In the genomic region with DNA sequence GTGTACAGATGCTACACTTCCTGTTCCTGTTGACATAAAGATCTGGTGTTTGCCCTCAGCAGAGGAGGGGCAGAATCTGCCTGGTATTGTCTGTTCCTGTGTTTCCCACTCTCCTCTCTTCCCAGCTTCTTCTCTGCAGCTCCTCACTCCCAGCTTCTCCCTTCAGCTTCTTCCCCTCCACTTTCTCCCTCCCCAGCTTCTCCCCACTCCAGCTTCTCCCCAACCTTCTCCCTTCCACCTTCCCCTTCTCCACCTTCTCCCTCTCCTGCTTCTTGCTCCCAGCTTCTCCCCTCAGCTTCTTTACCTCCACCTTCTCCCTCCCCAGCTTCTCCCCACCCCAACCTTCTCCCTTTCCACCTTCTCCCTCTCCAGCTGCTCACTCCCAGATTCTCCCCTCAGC, we compare ENCODE assay signal across 23 cellular contexts.
DNase-seq lines count a peak whose midpoint lies in the region; ATAC-seq, FAIRE-seq and TF ChIP-seq lines count a peak whose summit lies in the region.
"Had no signal": no experiment of that assay in that cellular context is flagged by ENCODE, and none has a peak within 500 bp of the region (broad histone marks: within the 10 kb centered on the region; RNA-seq: fewer than 3 reads in every experiment).

No MANE protein-coding gene starts in this region.

- BruUV-seq in HepG2 (replicated peaks; lab: Mats Ljungman, UMichigan): no TSS peak

- H3K4me3 ChIP-seq in HepG2 (replicated peaks in 1 of 3; ENCODE audit: insufficient read depth in 1 of 3, low read depth in 2 of 3, low read length in 3 of 3): no peak overlapping the region
- H3K4me3 ChIP-seq in vagina: no peak overlapping the region
- H3K4me3 ChIP-seq: A549; BLaER1 treated with 17β-estradiol and CSF1 and Interleukin-3, amounts not matched to agents 10 nM and 100 nM; GM23338 had no signal

- POLR2A ChIA-PET in HepG2 (lab: Yijun Ruan, JAX): no interaction called here

- H3K4me2 ChIP-seq in HepG2 (ENCODE audit: low read depth, low read length): no peak overlapping the region
- H3K4me2 ChIP-seq: A549, GM23338 had no signal

- H3K79me2 ChIP-seq in HepG2 (ENCODE audit: insufficient read depth, low read length): no peaks in the 10 kb centered on the region

- no peak overlapping the region for H2AFZ ChIP-seq in HepG2 (ENCODE audit: low read length)
- H2AFZ ChIP-seq: GM23338 had no signal

- TF ChIP-seq CTCF in HepG2 (CRISPR knock-in tag; IDR thresholded peaks at IDR 0.05): no peak
- no peak for TF ChIP-seq CTCF in vagina (IDR thresholded peaks at IDR 0.05)

- H3K27ac ChIP-seq in HepG2 (ENCODE audit: extremely low read length, insufficient read depth, low read length) (no peak overlapping the region), vagina (no peak overlapping the region)
- H3K27ac ChIP-seq: A549; BLaER1 treated with 17β-estradiol and CSF1 and Interleukin-3, amounts not matched to agents 10 nM and 100 nM had no signal

- no peaks in the 10 kb centered on the region for H4K20me1 ChIP-seq in HepG2 (ENCODE audit: insufficient read depth, low read length)
- H4K20me1 ChIP-seq: BLaER1 treated with 17β-estradiol and CSF1 and Interleukin-3, amounts not matched to agents 10 nM and 100 nM had no signal

- no peak for ATAC-seq in HepG2
- ATAC-seq in HG02840 (IDR thresholded peaks at IDR 0.05; ENCODE audit: low FRiP score, unreplicated experiment): no peak
- ATAC-seq: A549, GM23338, HCT116 had no signal

- H3K9me3 ChIP-seq in HepG2 (ENCODE audit: low read length): no peaks in the 10 kb centered on the region
- H3K9me3 ChIP-seq in vagina: no peaks in the 10 kb centered on the region
- H3K9me3 ChIP-seq: A549; BLaER1 treated with 17β-estradiol and CSF1 and Interleukin-3, amounts not matched to agents 10 nM and 100 nM had no signal

- intact Hi-C loops in HepG2 (cut with micrococcal nuclease; ENCODE audit: unreplicated experiment) (no loop called here), vagina (cut with DNase I) (no loop called here)

- CTCF ChIA-PET in HepG2 (lab: Yijun Ruan, JAX; ENCODE audit: low intra/inter-chr PET ratio, low total read pairs): no interaction called here

- in situ Hi-C loops in HepG2 (cut with HindIII; ENCODE audit: extremely low pct_ligation_motif_present, low pct_unique_long_range_greater_than_20kb) (no loop called here), G401 (cut with HindIII; ENCODE audit: low sequenced_read_pairs) (no loop called here)

- TF ChIP-seq POLR2A in HepG2 (IDR thresholded peaks at IDR 0.05; ENCODE audit: insufficient read depth in 1 of 2, low read depth in 2 of 2, low read length in 2 of 2) (no peak), vagina (IDR thresholded peaks at IDR 0.05) (no peak)

- DNase-seq in NCI-H2171 treated with DMSO at 0.1 percent for 48 hours (lab: John Stamatoyannopoulos, UW) (peak; percentile 33), NCI-H2171 (lab: John Stamatoyannopoulos, UW) (no peak), ecto neural progenitor cell (ENCODE audit: low spot score) (peak; percentile 10), HepG2 (ENCODE audit: low spot score) (no peak), vagina (ENCODE audit: extremely low spot score in 2 of 2) (peak; percentile 37 to 52), G401 (ENCODE audit: low spot score) (no peak)
- no peak for DNase-seq in activated effector memory CD4-positive, alpha-beta T cell treated with anti-CD3 and anti-CD28 coated beads, Interleukin-2, amount 50 U/mL, for 16 hours
- DNase-seq: 8988T; ACHN; AML-193; BE2C; Calu3; CD4-positive, alpha-beta memory T cell; COR-L47; DMS79; H9; HFFc6 had no signal

- no peak overlapping the region for H3K9ac ChIP-seq in HepG2 (ENCODE audit: insufficient read depth, low read depth, low read length)

- no peaks in the 10 kb centered on the region for H3K4me1 ChIP-seq in HepG2 (ENCODE audit: insufficient read depth, low read length)
- H3K4me1 ChIP-seq in vagina: no peaks in the 10 kb centered on the region
- H3K4me1 ChIP-seq: A549, BE2C had no signal

- TF ChIP-seq EP300 in HepG2 (IDR thresholded peaks at IDR 0.05; ENCODE audit: low read depth in 2 of 2, low read length in 2 of 2): no peak
- TF ChIP-seq EP300 in HepG2 (CRISPR knock-in tag; IDR thresholded peaks at IDR 0.05; ENCODE audit: borderline replicate concordance): no peak

- no peaks in the 10 kb centered on the region; a peak in 1 of 5 replicates for H3K27me3 ChIP-seq in HepG2 (ENCODE audit: control insufficient read depth in 1 of 2, insufficient read depth in 2 of 2, low read length in 2 of 2)
- no peaks in the 10 kb centered on the region for H3K27me3 ChIP-seq in vagina
- H3K27me3 ChIP-seq: BE2C; BLaER1 treated with 17β-estradiol and CSF1 and Interleukin-3, amounts not matched to agents 10 nM and 100 nM had no signal

- no peak for TF ChIP-seq RAD21 in HepG2 (CRISPR knock-in tag; IDR thresholded peaks at IDR 0.05)

- no peak for FAIRE-seq in HepG2 (lab: Jason Lieb, UNC)
- FAIRE-seq: A549, GM12892 had no signal

- no peaks in the 10 kb centered on the region for H3K36me3 ChIP-seq in HepG2 (replicated peaks in 1 of 2; ENCODE audit: control insufficient read depth in 1 of 2, insufficient read depth in 2 of 2, low read length in 2 of 2)
- H3K36me3 ChIP-seq in vagina: no peaks in the 10 kb centered on the region
- H3K36me3 ChIP-seq: BE2C; BLaER1 treated with 17β-estradiol and CSF1 and Interleukin-3, amounts not matched to agents 10 nM and 100 nM had no signal

TF ChIP-seq in HepG2, 621 proteins besides CTCF, POLR2A, EP300 and RAD21:
- TF ChIP-seq, protein P1, sequence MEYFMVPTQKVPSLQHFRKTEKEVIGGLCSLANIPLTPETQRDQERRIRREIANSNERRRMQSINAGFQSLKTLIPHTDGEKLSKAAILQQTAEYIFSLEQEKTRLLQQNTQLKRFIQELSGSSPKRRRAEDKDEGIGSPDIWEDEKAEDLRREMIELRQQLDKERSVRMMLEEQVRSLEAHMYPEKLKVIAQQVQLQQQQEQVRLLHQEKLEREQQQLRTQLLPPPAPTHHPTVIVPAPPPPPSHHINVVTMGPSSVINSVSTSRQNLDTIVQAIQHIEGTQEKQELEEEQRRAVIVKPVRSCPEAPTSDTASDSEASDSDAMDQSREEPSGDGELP (IDR thresholded peaks at IDR 0.05; ENCODE audit: borderline replicate concordance, low read depth): no peak
- TF ChIP-seq GABPA (IDR thresholded peaks at IDR 0.05; ENCODE audit: low read depth, low read length): no peak
- peak; percentile 35; the same call in 1 of the 2 replicates for TF ChIP-seq GABPA (CRISPR knock-in tag; IDR thresholded peaks at IDR 0.05; ENCODE audit: low read depth)
- TF ChIP-seq ZNF251 (CRISPR knock-in tag; IDR thresholded peaks at IDR 0.05): no peak
- no peak for TF ChIP-seq ZBTB42 (CRISPR knock-in tag; IDR thresholded peaks at IDR 0.05)
- TF ChIP-seq PHF21A (CRISPR knock-in tag; IDR thresholded peaks at IDR 0.05): no peak
- TF ChIP-seq ZNF33B (CRISPR knock-in tag; IDR thresholded peaks at IDR 0.05): no peak
- no peak for TF ChIP-seq ZBTB21 (CRISPR knock-in tag; IDR thresholded peaks at IDR 0.05)

Comparison
In these comparisons a context has a peak if more than half of its experiments do, and no peak if none do; other contexts are left out.
1. DNase-seq: peak in NCI-H2171 treated with DMSO at 0.1 percent for 48 hours (single experiment), ecto neural progenitor cell (single experiment) and vagina (2 of 2); none in NCI-H2171 (single experiment), HepG2 (single experiment), activated effector memory CD4-positive, alpha-beta T cell treated with anti-CD3 and anti-CD28 coated beads, Interleukin-2, amount 50 U/mL, for 16 hours (single experiment) and G401 (single experiment).